8 cellular contexts compared by ENCODE assay signal in the genomic region with DNA sequence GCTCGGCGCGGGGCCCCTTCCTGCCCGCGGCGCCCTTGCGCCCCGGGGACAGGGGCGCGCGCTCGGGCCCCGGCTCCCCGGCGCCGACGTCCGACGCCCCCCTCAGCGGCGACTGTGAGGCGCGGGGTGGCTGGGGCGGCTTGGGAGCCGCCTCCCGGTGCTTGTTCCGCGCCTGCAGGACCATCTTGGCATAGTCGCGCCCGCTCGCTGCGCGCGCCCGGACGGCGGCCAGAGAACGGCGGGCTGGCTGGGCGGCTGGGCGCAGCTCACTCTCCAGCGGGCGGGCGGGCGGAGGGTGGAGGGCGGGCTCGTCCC. TPM values are rescaled to one million over a fixed set of nuclear protein-coding genes. Genes with fewer than 3 reads are reported as not detected.
DNase-seq lines count a peak whose midpoint lies in the region; ATAC-seq, FAIRE-seq and TF ChIP-seq lines count a peak whose summit lies in the region.

TSS of gene DPY19L1 (minus strand) at position 275 of the 315 bp plus-strand sequence. CDS start at position 184, 91 bp downstream.

- H3K4me1 ChIP-seq in ascending aorta (peaks cover 0 to 5% of the 10 kb centered on the region in 2 donors), kidney (ENCODE audit: control insufficient read depth in 1 of 2, insufficient read depth in 1 of 2, low read depth in 1 of 2, low read length in 2 of 2) (peaks cover 2 to 8% of the 10 kb centered on the region in 2 donors), stomach smooth muscle (ENCODE audit: control insufficient read depth, insufficient read depth, low read length) (peaks cover 10% of the 10 kb centered on the region)

- H3K4me3 ChIP-seq in GM12864 (ENCODE audit: low read depth, low read length) (peak within 1 kb of the TSS; percentile 82), ascending aorta (peak within 1 kb of the TSS; percentile 64 to 78), kidney (ENCODE audit: low read length in 2 of 2) (peak within 1 kb of the TSS; percentile 73 to 79), stomach smooth muscle (ENCODE audit: low read length in 2 of 2) (peak within 1 kb of the TSS; percentile 62 to 83)

- DNase-seq in GM12864 (ENCODE audit: low read depth) = no peak
- no peak for DNase-seq in ascending aorta (ENCODE audit: low spot score in 2 of 2)
- DNase-seq in kidney = no peak
- DNase-seq in KBM-7 = no peak
- DNase-seq in NCI-H510A treated with DMSO at 0.1 percent for 48 hours (lab: John Stamatoyannopoulos, UW) = no peak

- H3K27ac ChIP-seq in ascending aorta (peak within 1 kb of the TSS; percentile 76 to 93), kidney (ENCODE audit: low read depth in 2 of 2, low read length in 2 of 2) (peak within 1 kb of the TSS; percentile 83 to 86), stomach smooth muscle (ENCODE audit: low read length) (peak within 1 kb of the TSS; percentile 49)

- intact Hi-C loops in ascending aorta (cut with DNase I) = loop anchor here (5.0 to 10.0 kb wide), 5 partner anchors 660 to 1910 kb away; partner anchors contain the start of genes ANLN, BBS9 and HERPUD2
- intact Hi-C loops in kidney (cut with DNase I) = no loop called here

- ATAC-seq in HG02938 (IDR thresholded peaks at IDR 0.05; ENCODE audit: unreplicated experiment) (peak; percentile 19), GM18867 (IDR thresholded peaks at IDR 0.05; ENCODE audit: unreplicated experiment) (no peak)

- H3K9me3 ChIP-seq in ascending aorta (no peaks in the 10 kb centered on the region), kidney (ENCODE audit: control insufficient read depth in 1 of 2, low read length in 2 of 2) (no peaks in the 10 kb centered on the region), stomach smooth muscle (ENCODE audit: control insufficient read depth in 2 of 2, low read length in 2 of 2) (no peaks in the 10 kb centered on the region)

- no peak for TF ChIP-seq CTCF in GM12864 (IDR thresholded peaks at IDR 0.05; ENCODE audit: low read depth, low read length, missing control alignments)
- TF ChIP-seq CTCF in ascending aorta (IDR thresholded peaks at IDR 0.05) = no peak
- no peak for TF ChIP-seq CTCF in kidney (IDR thresholded peaks at IDR 0.05; ENCODE audit: borderline replicate concordance, extremely low read depth, insufficient read depth)

- no peaks in the 10 kb centered on the region for H3K27me3 ChIP-seq in ascending aorta
- H3K27me3 ChIP-seq in stomach smooth muscle (ENCODE audit: control insufficient read depth in 1 of 2, insufficient read depth in 2 of 2, low read length in 2 of 2) = no peaks in the 10 kb centered on the region

- H3K36me3 ChIP-seq in ascending aorta (no peaks in the 10 kb centered on the region), kidney (ENCODE audit: control insufficient read depth in 1 of 2, insufficient read depth in 2 of 2, low read length in 2 of 2) (no peaks in the 10 kb centered on the region), stomach smooth muscle (ENCODE audit: control insufficient read depth in 2 of 2, insufficient read depth in 2 of 2, low read length in 2 of 2) (no peaks in the 10 kb centered on the region)

- H3K9ac ChIP-seq in kidney (ENCODE audit: low read length in 2 of 2) = peak within 1 kb of the TSS; percentile 69
- peak within 1 kb of the TSS; percentile 71 to 82 for H3K9ac ChIP-seq in stomach smooth muscle (ENCODE audit: low read length in 2 of 2)

- no peak for FAIRE-seq in kidney (lab: Jason Lieb, UNC)

- in situ Hi-C loops in KBM-7 (cut with MboI; ENCODE audit: low pct_unique_long_range_greater_than_20kb, low sequenced_read_pairs) = no loop called here

RNA-seq across cellular contexts. Expression of gene DPY19L1, which starts in this region (rescaled TPM):
- total RNA-seq in ascending aorta = 190 TPM
- total RNA-seq in kidney = 32.4 TPM
- polyA plus RNA-seq in kidney (ENCODE audit: insufficient read depth, low read depth, low replicate concordance) = 5.0 TPM
